Comparison of ENCODE assay signal across 24 cellular contexts in the genomic region with DNA sequence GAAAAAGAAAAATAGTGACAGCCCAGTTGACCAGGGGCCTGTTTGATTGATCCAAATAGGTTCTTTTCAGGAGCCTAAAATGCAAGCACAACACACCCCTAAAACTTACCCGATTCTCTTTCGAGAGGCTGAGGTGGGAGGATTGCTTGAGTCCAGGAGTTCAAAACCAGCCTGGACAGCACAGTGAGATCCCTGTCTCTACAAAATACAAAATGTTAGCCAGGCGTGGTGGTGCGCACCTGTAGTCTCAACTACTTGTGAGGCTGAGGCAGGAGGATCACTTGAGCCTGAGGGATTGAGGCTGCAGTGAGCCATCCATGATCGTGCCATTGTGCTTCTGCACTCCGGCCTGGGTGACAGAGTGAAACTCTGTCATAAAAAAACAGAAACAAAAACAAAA. TPM values are rescaled to one million over a fixed set of nuclear protein-coding genes. Genes with fewer than 3 reads are reported as not detected.
DNase-seq lines count a peak whose midpoint lies in the region; ATAC-seq, FAIRE-seq and TF ChIP-seq lines count a peak whose summit lies in the region.
"Had no signal": no experiment of that assay in that cellular context is flagged by ENCODE, and none has a peak within 500 bp of the region (broad histone marks: within the 10 kb centered on the region; RNA-seq: fewer than 3 reads in every experiment).

No MANE protein-coding gene starts in this region.

- no peak overlapping the region for H3K27ac ChIP-seq in CD4-positive, CD25-positive, alpha-beta regulatory T cell (ENCODE audit: insufficient read depth, low read length, poor library complexity, severe bottlenecking)
- H3K27ac ChIP-seq in HEK293 (ENCODE audit: extremely low read depth, low read depth, low read length): no peak overlapping the region
- no peak overlapping the region for H3K27ac ChIP-seq in H1 (ENCODE audit: low read depth, low read length)
- H3K27ac ChIP-seq: SJCRH30 had no signal

- H2AFZ ChIP-seq in H1 (ENCODE audit: low read length): no peak overlapping the region

- TF ChIP-seq POLR2A in H1 (IDR thresholded peaks at IDR 0.05; ENCODE audit: control extremely low read depth in 1 of 2, low read depth in 2 of 2, low read length in 2 of 2): no peak

- H3K79me2 ChIP-seq in H1 (ENCODE audit: control insufficient read depth in 1 of 2, insufficient read depth in 2 of 2, low read length in 2 of 2): no peaks in the 10 kb centered on the region

- no peak overlapping the region for H4K91ac ChIP-seq in H1 (replicated peaks; ENCODE audit: insufficient read length, low read length)

- no peak for TF ChIP-seq EP300 in H1 (IDR thresholded peaks at IDR 0.05; ENCODE audit: borderline replicate concordance in 1 of 2, low read depth in 2 of 2, low read length in 2 of 2)

- DNase-seq in CD4-positive, CD25-positive, alpha-beta regulatory T cell: no peak
- no peak for DNase-seq in H1 (ENCODE audit: low read depth in 1 of 2, low spot score in 2 of 2)
- DNase-seq in stimulated activated effector memory CD8-positive, alpha-beta T cell treated with anti-CD3 and anti-CD28 coated beads, Interleukin-12 subunit alpha, Interleukin-12 subunit beta, amount 100 ng/mL, for 72 hours (ENCODE audit: low spot score in 2 of 2): no peak
- DNase-seq in NCI-H2029 treated with DMSO at 0.1 percent for 48 hours (lab: John Stamatoyannopoulos, UW): no peak
- no peak for DNase-seq in C1 segment of cervical spinal cord (lab: John Stamatoyannopoulos, UW)
- DNase-seq: COR-L47; Karpas-422; NCI-H1105; NCI-H1436 treated with DMSO at 0.1 percent for 48 hours; NCI-H1930; NCI-H446; NCI-H524 treated with DMSO at 0.1 percent for 48 hours; NCI-H82; NK-92 treated with Interleukin-12 subunit alpha and Interleukin-12 subunit beta, amount 100 ng/mL, for 24 hours; PC-3; SJCRH30 had no signal

- no peaks in the 10 kb centered on the region for H3K36me3 Mint-ChIP-seq in CD4-positive, CD25-positive, alpha-beta regulatory T cell
- H3K36me3 Mint-ChIP-seq in stimulated activated effector memory CD8-positive, alpha-beta T cell treated with anti-CD3 and anti-CD28 coated beads, Interleukin-12 subunit alpha, Interleukin-12 subunit beta, amount 100 ng/mL, for 72 hours: no peaks in the 10 kb centered on the region

- H3K4me3 Mint-ChIP-seq in CD4-positive, CD25-positive, alpha-beta regulatory T cell: peak overlapping the region; percentile 8 to 77 (median 30)
- no peak overlapping the region for H3K4me3 Mint-ChIP-seq in stimulated activated effector memory CD8-positive, alpha-beta T cell treated with anti-CD3 and anti-CD28 coated beads, Interleukin-12 subunit alpha, Interleukin-12 subunit beta, amount 100 ng/mL, for 72 hours

- POLR2A ChIA-PET in HEK293 (lab: Yijun Ruan, JAX): interaction anchor here (1.1 kb wide), 1 partner anchor 10 kb away, joined by 4 read pairs; no protein-coding TSS in a partner anchor
- POLR2A ChIA-PET in H1 (lab: Charles Lee; ENCODE audit: partially characterized antibody): interaction anchor here (0.6 kb wide), 1 partner anchor 66 kb away, joined by 3 read pairs; no protein-coding TSS in a partner anchor

- 0 out of 2 replicates have a peak overlapping the region, but pooled peaks have one; percentile 40 for H2AK5ac ChIP-seq in H1 (ENCODE audit: low read depth, low read length)

- peaks cover 8% of the 10 kb centered on the region for H3K23me2 ChIP-seq in H1 (ENCODE audit: low read depth, low read length)

- no peak overlapping the region for H2BK20ac ChIP-seq in H1 (ENCODE audit: low read length)

- no peak overlapping the region for H3K4me2 ChIP-seq in H1 (ENCODE audit: insufficient read depth in 1 of 2, low read depth in 2 of 2, low read length in 2 of 2)

- CTCF ChIA-PET in HEK293 (lab: Yijun Ruan, JAX): no interaction called here
- CTCF ChIA-PET in H1 (lab: Charles Lee; ENCODE audit: partially characterized antibody): interaction anchor here (0.6 to 1.2 kb wide), 4 partner anchors 13 to 55 kb away, joined by 3 read pairs; no protein-coding TSS in a partner anchor

- no peaks in the 10 kb centered on the region for H3K9me3 ChIP-seq in CD4-positive, CD25-positive, alpha-beta regulatory T cell (ENCODE audit: control insufficient read depth in 2 of 2, low read length in 2 of 2)
- no peaks in the 10 kb centered on the region for H3K9me3 ChIP-seq in HEK293 (ENCODE audit: control insufficient read depth, insufficient read depth, low read depth, low read length)
- no peaks in the 10 kb centered on the region for H3K9me3 ChIP-seq in H1 (ENCODE audit: insufficient read depth in 2 of 2, low read depth in 1 of 2, low read length in 1 of 2)
- H3K9me3 ChIP-seq: SJCRH30 had no signal

- H3K14ac ChIP-seq in H1 (ENCODE audit: insufficient read length): no peak overlapping the region

- H4K5ac ChIP-seq in H1 (ENCODE audit: insufficient read length, low read depth, low read length): no peak overlapping the region

- H3K27me3 Mint-ChIP-seq in CD4-positive, CD25-positive, alpha-beta regulatory T cell: peaks cover 51% of the 10 kb centered on the region

- no peak overlapping the region for H3K18ac ChIP-seq in H1 (ENCODE audit: extremely low read depth, low read length)

- peaks cover 16% of the 10 kb centered on the region for H3K4me1 ChIP-seq in CD4-positive, CD25-positive, alpha-beta regulatory T cell (ENCODE audit: control insufficient read depth, insufficient read depth, low read length, poor library complexity, severe bottlenecking)
- no peaks in the 10 kb centered on the region for H3K4me1 ChIP-seq in HEK293 (ENCODE audit: control insufficient read depth, insufficient read depth, low read length)
- H3K4me1 ChIP-seq in H1 (replicated peaks in 1 of 4; ENCODE audit: control insufficient read depth in 3 of 4, insufficient read depth in 4 of 4, low read length in 3 of 4): peaks cover 6 to 14% (median 12%) of the 10 kb centered on the region in 4 experiments; a peak in 6 of 7 replicates
- H3K4me1 ChIP-seq: SJCRH30 had no signal

- H3K9me3 Mint-ChIP-seq in CD4-positive, CD25-positive, alpha-beta regulatory T cell: no peaks in the 10 kb centered on the region
- H3K9me3 Mint-ChIP-seq in stimulated activated effector memory CD8-positive, alpha-beta T cell treated with anti-CD3 and anti-CD28 coated beads, Interleukin-12 subunit alpha, Interleukin-12 subunit beta, amount 100 ng/mL, for 72 hours: no peaks in the 10 kb centered on the region

- H3K23ac ChIP-seq in H1 (ENCODE audit: insufficient read length): no peak overlapping the region

- no peak overlapping the region for H3K27ac Mint-ChIP-seq in CD4-positive, CD25-positive, alpha-beta regulatory T cell
- H3K27ac Mint-ChIP-seq in stimulated activated effector memory CD8-positive, alpha-beta T cell treated with anti-CD3 and anti-CD28 coated beads, Interleukin-12 subunit alpha, Interleukin-12 subunit beta, amount 100 ng/mL, for 72 hours: peak overlapping the region; percentile 86

- no peak for TF ChIP-seq RAD21 in H1 (IDR thresholded peaks at IDR 0.05 in 1 of 2, conservative IDR thresholded peaks at IDR 0.05 in 1 of 2; ENCODE audit: low read depth in 2 of 2, low read length in 2 of 2)

- H2BK120ac ChIP-seq in H1 (replicated peaks; ENCODE audit: low read depth, low read length): no peak overlapping the region

- no peak for FAIRE-seq in H1 (lab: Jason Lieb, UNC)
- FAIRE-seq: G401.6, GM19239, H54 had no signal

- H3K4me1 Mint-ChIP-seq in CD4-positive, CD25-positive, alpha-beta regulatory T cell: peaks cover 3 to 27% (median 11%) of the 10 kb centered on the region in 4 donors
- H3K4me1 Mint-ChIP-seq in stimulated activated effector memory CD8-positive, alpha-beta T cell treated with anti-CD3 and anti-CD28 coated beads, Interleukin-12 subunit alpha, Interleukin-12 subunit beta, amount 100 ng/mL, for 72 hours: peaks cover 29% of the 10 kb centered on the region

- H3K27me3 ChIP-seq in CD4-positive, CD25-positive, alpha-beta regulatory T cell (ENCODE audit: control insufficient read depth, insufficient read depth, low read length): no peaks in the 10 kb centered on the region
- peaks cover 3 to 35% (median 27%) of the 10 kb centered on the region in 4 experiments for H3K27me3 ChIP-seq in H1 (replicated peaks in 1 of 4; ENCODE audit: control insufficient read depth in 3 of 4, extremely low read depth in 1 of 4, insufficient read depth in 3 of 4, low read length in 3 of 4)

- no peak for ATAC-seq in CD4-positive, CD25-positive, alpha-beta regulatory T cell (ENCODE audit: low read depth in 2 of 2)
- ATAC-seq in stimulated activated effector memory CD8-positive, alpha-beta T cell treated with anti-CD3 and anti-CD28 coated beads, Interleukin-12 subunit alpha, Interleukin-12 subunit beta, amount 100 ng/mL, for 72 hours: no peak
- ATAC-seq in HG03045 (IDR thresholded peaks at IDR 0.05; ENCODE audit: unreplicated experiment): no peak
- ATAC-seq: PC-3, SK-N-SH treated with all-trans-retinoic acid at 6 μM for 48 hours had no signal

- H2BK15ac ChIP-seq in H1 (ENCODE audit: low read length): no peak overlapping the region

- H3K9ac ChIP-seq in H1 (replicated peaks in 1 of 4; ENCODE audit: extremely low read depth in 1 of 4, low read depth in 3 of 4, low read length in 3 of 4): no peak overlapping the region

- no peaks in the 10 kb centered on the region for H3K79me1 ChIP-seq in H1 (ENCODE audit: low read depth, low read length)

- no peak overlapping the region for H2BK5ac ChIP-seq in H1 (ENCODE audit: low read depth, low read length)

- no peak overlapping the region for H2BK12ac ChIP-seq in H1 (ENCODE audit: low read depth, low read length)

- no peak overlapping the region for H3K4ac ChIP-seq in H1 (replicated peaks; ENCODE audit: insufficient read length, low read depth, low read length)

- H3K4me3 ChIP-seq in CD4-positive, CD25-positive, alpha-beta regulatory T cell (ENCODE audit: low read depth, low read length): no peak overlapping the region
- H3K4me3 ChIP-seq in HEK293 (ENCODE audit: low read depth, low read length) (no peak overlapping the region), H1 (ENCODE audit: extremely low read depth in 1 of 4, insufficient read depth in 2 of 4, low read depth in 3 of 4, low read length in 4 of 4) (no peak overlapping the region)
- H3K4me3 ChIP-seq: SJCRH30 had no signal

- no peaks in the 10 kb centered on the region for H4K20me1 ChIP-seq in H1 (replicated peaks in 1 of 2; ENCODE audit: control insufficient read depth in 1 of 2, insufficient read depth in 2 of 2, low read length in 2 of 2)

- no peak overlapping the region for H4K8ac ChIP-seq in H1 (ENCODE audit: extremely low read depth, insufficient read depth, low read length)

- 89% methylated on average over 6 of the region's 6 CpGs; no CpG with 5 or more reads in 1 of the 2 experiments for WGBS in H1 (ENCODE audit: extremely low coverage in 1 of 2, insufficient coverage in 1 of 2, insufficient read length in 1 of 2, insufficient replicate concordance in 2 of 2, low coverage in 1 of 2, low lambda C conversion rate in 2 of 2, missing lambda C conversion rate in 1 of 2), 2 experiments

- H3K36me3 ChIP-seq in CD4-positive, CD25-positive, alpha-beta regulatory T cell (ENCODE audit: control insufficient read depth, insufficient read depth, low read length): no peaks in the 10 kb centered on the region
- H3K36me3 ChIP-seq in HEK293 (ENCODE audit: control insufficient read depth in 2 of 2, insufficient read depth in 1 of 2, low read length in 2 of 2) (no peaks in the 10 kb centered on the region), H1 (ENCODE audit: control insufficient read depth in 2 of 4, insufficient read depth in 4 of 4, low read length in 3 of 4) (no peaks in the 10 kb centered on the region)
- H3K36me3 ChIP-seq: SJCRH30 had no signal

- H3K56ac ChIP-seq in H1 (replicated peaks; ENCODE audit: insufficient read length, low read depth, low read length): no peak overlapping the region

- TF ChIP-seq CTCF in HEK293 (tag by site-specific recombination; IDR thresholded peaks at IDR 0.05) (no peak), H1 (IDR thresholded peaks at IDR 0.05; ENCODE audit: control extremely low read depth in 1 of 3, insufficient read depth in 1 of 3, low read depth in 1 of 3, low read length in 3 of 3) (no peak)

RNA-seq across cellular contexts. Expression of a gene that starts 1.5 kb away (rescaled TPM):
- 1.8 TPM for total RNA-seq in CD4-positive, CD25-positive, alpha-beta regulatory T cell
- 1 to 10 TPM; 1.2 to 1.7 (median 1.3) TPM for polyA plus RNA-seq in CD4-positive, CD25-positive, alpha-beta regulatory T cell
- total RNA-seq in H1 (2021; fragmentation: NEBNext Ultra II Directional; extraction: Animal tissue kit (Norgen Biotek cat#: 25700)): 0.36 and 0.52 TPM in 2 replicates
- polyA plus RNA-seq in H1 (2011; rRNA removed): 0.77 and 1.4 TPM in 2 replicates
- 1.1 TPM for polyA plus RNA-seq in H1 (2011; cell fraction: cytosol; rRNA removed)
- polyA plus RNA-seq in H1 (2011; cell fraction: nucleus; rRNA removed): 2.4 TPM
- 0.29 to 0.87 TPM (median 0.66 TPM) in 4 replicates for polyA plus RNA-seq in H1 (2012, experiment 1 of 2)
- 0.20 TPM for polyA plus RNA-seq in H1 (2012, experiment 2 of 2)
- polyA plus RNA-seq in H1 (2013, experiment 1 of 2): 0.18 TPM
- 0.22 TPM for polyA plus RNA-seq in H1 (2013, experiment 2 of 2)
- polyA minus RNA-seq in H1 (2011; rRNA and poly(A)+ RNA removed): 0.79 and 1.0 TPM in 2 replicates
- polyA minus RNA-seq in H1 (2011; cell fraction: cytosol; rRNA and poly(A)+ RNA removed): 0.73 TPM
- polyA minus RNA-seq in H1 (2011; cell fraction: nucleus; rRNA and poly(A)+ RNA removed): 1.7 TPM
- total RNA-seq: A673, PC-3, SJCRH30 had no signal

RNA-seq across cellular contexts. Expression of a gene that starts 37.1 kb away (rescaled TPM):
- not detected for total RNA-seq in CD4-positive, CD25-positive, alpha-beta regulatory T cell
- under 1 TPM in 1 of 4 donors, not detected in 3; 0.09 TPM for polyA plus RNA-seq in CD4-positive, CD25-positive, alpha-beta regulatory T cell
- total RNA-seq in H1 (2021; fragmentation: NEBNext Ultra II Directional; extraction: Animal tissue kit (Norgen Biotek cat#: 25700)): 7.0 and 7.8 TPM in 2 replicates
- 14.8 and 17.0 TPM in 2 replicates for polyA plus RNA-seq in H1 (2011; rRNA removed)
- 12.3 TPM for polyA plus RNA-seq in H1 (2011; cell fraction: cytosol; rRNA removed)
- polyA plus RNA-seq in H1 (2011; cell fraction: nucleus; rRNA removed): 9.5 TPM
- 4.6 to 11.2 TPM (median 8.7 TPM) in 4 replicates for polyA plus RNA-seq in H1 (2012, experiment 1 of 2)
- polyA plus RNA-seq in H1 (2012, experiment 2 of 2): 6.9 TPM
- 7.9 TPM for polyA plus RNA-seq in H1 (2013, experiment 1 of 2)
- polyA plus RNA-seq in H1 (2013, experiment 2 of 2): 8.0 TPM
- polyA minus RNA-seq in H1 (2011; rRNA and poly(A)+ RNA removed): 1.8 and 3.4 TPM in 2 replicates
- 8.6 TPM for polyA minus RNA-seq in H1 (2011; cell fraction: cytosol; rRNA and poly(A)+ RNA removed)
- polyA minus RNA-seq in H1 (2011; cell fraction: nucleus; rRNA and poly(A)+ RNA removed): 9.2 TPM
- total RNA-seq: PC-3, SJCRH30 had no signal

RNA-seq across cellular contexts. Expression of a gene that starts 42.8 kb away (rescaled TPM):
- total RNA-seq in CD4-positive, CD25-positive, alpha-beta regulatory T cell: not detected
- not detected for polyA plus RNA-seq in CD4-positive, CD25-positive, alpha-beta regulatory T cell
- total RNA-seq in H1 (2021; fragmentation: NEBNext Ultra II Directional; extraction: Animal tissue kit (Norgen Biotek cat#: 25700)): not detected in 2 replicates
- 0.05 and 0.11 TPM in 2 replicates for polyA plus RNA-seq in H1 (2011; rRNA removed)
- polyA plus RNA-seq in H1 (2011; cell fraction: cytosol; rRNA removed): 0.13 TPM
- polyA plus RNA-seq in H1 (2011; cell fraction: nucleus; rRNA removed): 0.17 TPM
- 0.11 TPM in 1 of 4 replicates, not detected in the others for polyA plus RNA-seq in H1 (2012, experiment 1 of 2)
- polyA plus RNA-seq in H1 (2012, experiment 2 of 2): not detected
- not detected for polyA plus RNA-seq in H1 (2013, experiment 1 of 2)
- not detected for polyA plus RNA-seq in H1 (2013, experiment 2 of 2)
- 0.20 TPM in 1 of 2 replicates, not detected in the other for polyA minus RNA-seq in H1 (2011; rRNA and poly(A)+ RNA removed)
- polyA minus RNA-seq in H1 (2011; cell fraction: cytosol; rRNA and poly(A)+ RNA removed): not detected
- not detected for polyA minus RNA-seq in H1 (2011; cell fraction: nucleus; rRNA and poly(A)+ RNA removed)
- total RNA-seq: PC-3, SJCRH30 had no signal

RNA-seq across cellular contexts. Expression of a gene that starts 50.5 kb away (rescaled TPM):
- total RNA-seq in CD4-positive, CD25-positive, alpha-beta regulatory T cell: 1.5 TPM
- polyA plus RNA-seq in CD4-positive, CD25-positive, alpha-beta regulatory T cell: under 1 TPM in 2 of 4 donors, not detected in 2; 0.10 to 0.23 TPM
- total RNA-seq in H1 (2021; fragmentation: NEBNext Ultra II Directional; extraction: Animal tissue kit (Norgen Biotek cat#: 25700)): 0.15 TPM in 1 of 2 replicates, not detected in the other
- polyA plus RNA-seq in H1 (2011; rRNA removed): 0.08 and 0.24 TPM in 2 replicates
- 0.16 TPM for polyA plus RNA-seq in H1 (2011; cell fraction: cytosol; rRNA removed)
- 0.40 TPM for polyA plus RNA-seq in H1 (2011; cell fraction: nucleus; rRNA removed)
- 0.35 to 0.52 TPM in 2 of 4 replicates, not detected in the others for polyA plus RNA-seq in H1 (2012, experiment 1 of 2)
- polyA plus RNA-seq in H1 (2012, experiment 2 of 2): not detected
- polyA plus RNA-seq in H1 (2013, experiment 1 of 2): 0.10 TPM
- 0.06 TPM for polyA plus RNA-seq in H1 (2013, experiment 2 of 2)
- 0.22 TPM in 1 of 2 replicates, not detected in the other for polyA minus RNA-seq in H1 (2011; rRNA and poly(A)+ RNA removed)
- polyA minus RNA-seq in H1 (2011; cell fraction: cytosol; rRNA and poly(A)+ RNA removed): not detected
- polyA minus RNA-seq in H1 (2011; cell fraction: nucleus; rRNA and poly(A)+ RNA removed): not detected
- total RNA-seq: A673, HT-29, PC-3, SJCRH30 had no signal
